ENCODE assay signal across 1 cellular context in genomic region chr7:91287685-91288084, GRCh38.
TF ChIP-seq lines count a peak whose summit lies in the region.

No MANE protein-coding gene starts in this region.

TF ChIP-seq in SK-N-SH, 30 proteins besides CTCF, POLR2A, EP300 and RAD21 (continued from another document):
- TF ChIP-seq FOXJ3 (CRISPR knock-in tag; IDR thresholded peaks at IDR 0.05): no peak
